Comparison of ENCODE assay signal across 25 cellular contexts in genomic region chr5:143182106-143182505, GRCh38.
DNase-seq lines count a peak whose midpoint lies in the region; ATAC-seq and TF ChIP-seq lines count a peak whose summit lies in the region.
"Had no signal": no experiment of that assay in that cellular context is flagged by ENCODE, and none has a peak within 500 bp of the region (broad histone marks: within the 10 kb centered on the region; RNA-seq: fewer than 3 reads in every experiment).

No MANE protein-coding gene starts in this region.

- no peaks in the 10 kb centered on the region for H3K79me2 ChIP-seq in MM.1S (ENCODE audit: low read length)

- peak overlapping the region; percentile 87 for H3K27ac Mint-ChIP-seq in stimulated activated effector memory CD8-positive, alpha-beta T cell treated with anti-CD3 and anti-CD28 coated beads, Interleukin-12 subunit alpha, Interleukin-12 subunit beta, amount 100 ng/mL, for 72 hours
- H3K27ac Mint-ChIP-seq: activated naive CD4-positive, alpha-beta T cell treated with anti-CD3 and anti-CD28 coated beads, Interleukin-2, amount 10 ng/mL, durations not matched to agents 7 days and 5 days; endodermal cell had no signal

- H3K4me1 ChIP-seq in heart left ventricle (peaks cover 0 to 73% (median 38%) of the 10 kb centered on the region in 12 donors), MM.1S (ENCODE audit: low read length) (peaks cover 42% of the 10 kb centered on the region), SJCRH30 (peaks cover 24% of the 10 kb centered on the region)
- H3K4me1 ChIP-seq: prostate gland had no signal

- H3K9me3 ChIP-seq in heart left ventricle (no peaks in the 10 kb centered on the region), MM.1S (replicated peaks; ENCODE audit: insufficient read depth, low read length) (no peaks in the 10 kb centered on the region), SJCRH30 (replicated peaks) (no peaks in the 10 kb centered on the region)
- H3K9me3 ChIP-seq: prostate gland, SJSA1, testis had no signal

- peaks cover 18% of the 10 kb centered on the region for H3K36me3 Mint-ChIP-seq in stimulated activated effector memory CD8-positive, alpha-beta T cell treated with anti-CD3 and anti-CD28 coated beads, Interleukin-12 subunit alpha, Interleukin-12 subunit beta, amount 100 ng/mL, for 72 hours

- no peaks in the 10 kb centered on the region for H3K9me2 ChIP-seq in MM.1S (replicated peaks; ENCODE audit: insufficient read depth, low read length)

- WGBS in heart left ventricle, 4 donors: 83 to 86% (median 84%) methylated on average over 3 of the region's 3 CpGs

- H3K4me1 Mint-ChIP-seq in stimulated activated effector memory CD8-positive, alpha-beta T cell treated with anti-CD3 and anti-CD28 coated beads, Interleukin-12 subunit alpha, Interleukin-12 subunit beta, amount 100 ng/mL, for 72 hours: peaks cover 68% of the 10 kb centered on the region

- H3K4me3 ChIP-seq in heart left ventricle (no peak overlapping the region), MM.1S (ENCODE audit: low read length) (no peak overlapping the region), cardiac fibroblast (replicated peaks in 1 of 2; ENCODE audit: low read depth in 2 of 2, low read length in 2 of 2) (no peak overlapping the region), SJCRH30 (no peak overlapping the region)
- H3K4me3 ChIP-seq: cardiac muscle cell, prostate gland, SJSA1, testis had no signal

- H2AFZ ChIP-seq in MM.1S (ENCODE audit: low read length): no peak overlapping the region

- H3K4me3 Mint-ChIP-seq in stimulated activated effector memory CD8-positive, alpha-beta T cell treated with anti-CD3 and anti-CD28 coated beads, Interleukin-12 subunit alpha, Interleukin-12 subunit beta, amount 100 ng/mL, for 72 hours: peak overlapping the region; percentile 61
- H3K4me3 Mint-ChIP-seq: activated naive CD4-positive, alpha-beta T cell treated with anti-CD3 and anti-CD28 coated beads, Interleukin-2, amount 10 ng/mL, durations not matched to agents 7 days and 5 days; endodermal cell; T-cell had no signal

- peaks cover 18% of the 10 kb centered on the region; the same call in 1 of the 2 replicates for H3F3A ChIP-seq in MM.1S (ENCODE audit: insufficient read depth, low read length)

- no peaks in the 10 kb centered on the region for H3K9me3 Mint-ChIP-seq in stimulated activated effector memory CD8-positive, alpha-beta T cell treated with anti-CD3 and anti-CD28 coated beads, Interleukin-12 subunit alpha, Interleukin-12 subunit beta, amount 100 ng/mL, for 72 hours
- H3K9me3 Mint-ChIP-seq: activated T-cell treated with anti-CD3 and anti-CD28 coated beads, Interleukin-2, amount 50 U/mL, for 24 hours; endodermal cell; T-cell had no signal

- no peak overlapping the region for H3K9ac ChIP-seq in MM.1S (ENCODE audit: low read length)

- H3K36me3 ChIP-seq in heart left ventricle: peaks cover 0 to 11% (median 0%) of the 10 kb centered on the region in 9 donors
- no peaks in the 10 kb centered on the region for H3K36me3 ChIP-seq in MM.1S (replicated peaks; ENCODE audit: insufficient read depth, low read length)
- no peaks in the 10 kb centered on the region for H3K36me3 ChIP-seq in SJCRH30
- H3K36me3 ChIP-seq: cardiac muscle cell, prostate gland had no signal

- H4K20me1 ChIP-seq in MM.1S (ENCODE audit: insufficient read depth, low read length): no peaks in the 10 kb centered on the region

- no peaks in the 10 kb centered on the region for H3K27me3 ChIP-seq in heart left ventricle
- no peaks in the 10 kb centered on the region for H3K27me3 ChIP-seq in MM.1S (replicated peaks; ENCODE audit: insufficient read depth, low read length)
- no peaks in the 10 kb centered on the region for H3K27me3 ChIP-seq in SJCRH30
- H3K27me3 ChIP-seq: cardiac muscle cell, SJSA1, testis had no signal

- peak; percentile 37 for ATAC-seq in left ventricle myocardium superior
- ATAC-seq in heart left ventricle: no peak
- no peak for ATAC-seq in stimulated activated effector memory CD8-positive, alpha-beta T cell treated with anti-CD3 and anti-CD28 coated beads, Interleukin-12 subunit alpha, Interleukin-12 subunit beta, amount 100 ng/mL, for 72 hours

- TF ChIP-seq POLR2A in heart left ventricle (IDR thresholded peaks at IDR 0.05): no peak

- H3K27ac ChIP-seq in heart left ventricle: no peak overlapping the region
- peak overlapping the region; percentile 74; the same call in 1 of the 2 replicates for H3K27ac ChIP-seq in MM.1S (ENCODE audit: low read length)
- no peak overlapping the region for H3K27ac ChIP-seq in SJCRH30
- H3K27ac ChIP-seq: cardiac muscle cell, HL-60, prostate gland, SJSA1, testis had no signal

- H3K4me2 ChIP-seq in MM.1S (ENCODE audit: low read depth, low read length): no peak overlapping the region

- TF ChIP-seq CTCF in heart left ventricle (IDR thresholded peaks at IDR 0.05) (no peak), MM.1S (IDR thresholded peaks at IDR 0.05; ENCODE audit: low read length) (no peak), cardiac fibroblast (IDR thresholded peaks at IDR 0.05; ENCODE audit: low read depth, low read length) (no peak)

- DNase-seq in left ventricle myocardium superior (no peak), heart left ventricle (no peak), MM.1S (no peak), cardiac fibroblast (ENCODE audit: low read depth in 2 of 2) (peak; percentile 36 to 47), NCI-H524 treated with DMSO at 0.1 percent for 48 hours (lab: John Stamatoyannopoulos, UW) (no peak), SJCRH30 (no peak), NCI-H2029 treated with DMSO at 0.1 percent for 48 hours (lab: John Stamatoyannopoulos, UW) (no peak)
- no peak for DNase-seq in stimulated activated effector memory CD8-positive, alpha-beta T cell treated with anti-CD3 and anti-CD28 coated beads, Interleukin-12 subunit alpha, Interleukin-12 subunit beta, amount 100 ng/mL, for 72 hours (ENCODE audit: low spot score in 2 of 2)
- DNase-seq: activated naive CD4-positive, alpha-beta T cell treated with anti-CD3 and anti-CD28 coated beads, Interleukin-2, amount 10 ng/mL, durations not matched to agents 7 days and 5 days; activated T-cell treated with anti-CD3 and anti-CD28 coated beads, Interleukin-2, amount 50 U/mL, for 24 hours; anterior cingulate cortex; Calu3; DMS79 treated with DMSO at 0.1 percent for 48 hours; endodermal cell; GF-D8; mesenchymal stem cell; NCI-H1048; NCI-H187 treated with DMSO at 0.1 percent for 48 hours; stimulated activated naive CD8-positive, alpha-beta T cell treated with anti-CD3 and anti-CD28 coated beads, Interleukin-15, Interleukin-2, amounts not matched to agents 100 U/mL and 50 U/mL, for 24 hours; testis had no signal

- intact Hi-C loops in left ventricle myocardium superior (cut with micrococcal nuclease) (no loop called here), heart left ventricle (cut with DNase I) (no loop called here)

Comparison
In these comparisons a context has a peak if more than half of its experiments do, and no peak if none do; other contexts are left out.
1. DNase-seq: peak in cardiac fibroblast (2 of 2); none in left ventricle myocardium superior (single experiment), heart left ventricle (0 of 5), MM.1S (single experiment), stimulated activated effector memory CD8-positive, alpha-beta T cell treated with anti-CD3 and anti-CD28 coated beads, Interleukin-12 subunit alpha, Interleukin-12 subunit beta, amount 100 ng/mL, for 72 hours (0 of 2), NCI-H524 treated with DMSO at 0.1 percent for 48 hours (single experiment), SJCRH30 (0 of 2) and NCI-H2029 treated with DMSO at 0.1 percent for 48 hours (single experiment).